In genomic region chr21:28927122-28927521, GRCh38 we compare ENCODE assay signal across 24 cellular contexts.
"Had no signal": no experiment of that assay in that cellular context is flagged by ENCODE, and none has a peak within 500 bp of the region (broad histone marks: within the 10 kb centered on the region; RNA-seq: fewer than 3 reads in every experiment).

No MANE protein-coding gene starts in this region.

- DNase-seq: natural killer cell; occipital lobe; ovary; posterior cingulate gyrus; psoas muscle; right cardiac atrium; right lobe of liver; sigmoid colon; spleen; stimulated activated CD4-positive, alpha-beta T cell treated with anti-CD3 and anti-CD28 coated beads, Interleukin-12 subunit alpha, Interleukin-12 subunit beta, amount 100 ng/mL, for 4 hours; stimulated activated CD4-positive, alpha-beta T cell treated with anti-CD3 and anti-CD28 coated beads, Interleukin-2, amount 100 ng/mL, for 24 hours; stimulated activated CD4-positive, alpha-beta T cell treated with anti-CD3 and anti-CD28 coated beads, Interleukin-2, amount 100 ng/mL, for 48 hours; stimulated activated CD4-positive, alpha-beta T cell treated with anti-CD3 and anti-CD28 coated beads, Interleukin-4, amount 100 ng/mL, for 24 hours; stimulated activated naive B cell treated with anti-CD40 and anti-IgM and Interleukin-4, amounts not matched to agents 10 μg/mL and 1 μg/mL and 100 μg/mL, for 72 hours; stimulated activated naive CD4-positive, alpha-beta T cell treated with Interleukin-2 at 50 U/mL for 16 hours; stomach; thyroid gland; trophoblast cell; upper lobe of left lung had no signal

- H3K4me1 Mint-ChIP-seq: natural killer cell; nephron; stimulated activated effector memory CD8-positive, alpha-beta T cell treated with anti-CD3 and anti-CD28 coated beads, Interleukin-12 subunit alpha, Interleukin-12 subunit beta, amount 100 ng/mL, for 72 hours; stimulated activated naive B cell treated with anti-CD40 and anti-IgM and Interleukin-4, amounts not matched to agents 10 μg/mL and 1 μg/mL and 100 μg/mL, for 72 hours had no signal

- ATAC-seq: natural killer cell; psoas muscle; right cardiac atrium; right lobe of liver; stimulated activated effector memory CD8-positive, alpha-beta T cell treated with anti-CD3 and anti-CD28 coated beads, Interleukin-12 subunit alpha, Interleukin-12 subunit beta, amount 100 ng/mL, for 72 hours; stimulated activated naive B cell treated with anti-CD40 and anti-IgM and Interleukin-4, amounts not matched to agents 10 μg/mL and 1 μg/mL and 100 μg/mL, for 72 hours had no signal

- H3K9me3 Mint-ChIP-seq: natural killer cell; nephron; neural progenitor cell; stimulated activated effector memory CD8-positive, alpha-beta T cell treated with anti-CD3 and anti-CD28 coated beads, Interleukin-12 subunit alpha, Interleukin-12 subunit beta, amount 100 ng/mL, for 72 hours; stimulated activated naive B cell treated with anti-CD40 and anti-IgM and Interleukin-4, amounts not matched to agents 10 μg/mL and 1 μg/mL and 100 μg/mL, for 72 hours; stimulated activated naive CD8-positive, alpha-beta T cell treated with anti-CD3 and anti-CD28 coated beads, Interleukin-15, Interleukin-2, amounts not matched to agents 100 ng/mL and 50 ng/mL, for 24 hours had no signal

- H3K27ac Mint-ChIP-seq: natural killer cell; nephron; neural progenitor cell; progenitor cell of endocrine pancreas; stimulated activated effector memory CD8-positive, alpha-beta T cell treated with anti-CD3 and anti-CD28 coated beads, Interleukin-12 subunit alpha, Interleukin-12 subunit beta, amount 100 ng/mL, for 72 hours; stimulated activated naive B cell treated with anti-CD40 and anti-IgM and Interleukin-4, amounts not matched to agents 10 μg/mL and 1 μg/mL and 100 μg/mL, for 72 hours; stimulated activated naive CD8-positive, alpha-beta T cell treated with anti-CD3 and anti-CD28 coated beads, Interleukin-15, Interleukin-2, amounts not matched to agents 100 ng/mL and 50 ng/mL, for 24 hours had no signal

- H3K27me3 Mint-ChIP-seq: progenitor cell of endocrine pancreas; stimulated activated naive B cell treated with anti-CD40 and anti-IgM and Interleukin-4, amounts not matched to agents 10 μg/mL and 1 μg/mL and 100 μg/mL, for 72 hours; stimulated activated naive CD8-positive, alpha-beta T cell treated with anti-CD3 and anti-CD28 coated beads, Interleukin-15, Interleukin-2, amounts not matched to agents 100 ng/mL and 50 ng/mL, for 24 hours had no signal

- H3K4me3 Mint-ChIP-seq: natural killer cell; nephron; neural progenitor cell; stimulated activated effector memory CD8-positive, alpha-beta T cell treated with anti-CD3 and anti-CD28 coated beads, Interleukin-12 subunit alpha, Interleukin-12 subunit beta, amount 100 ng/mL, for 72 hours; stimulated activated naive B cell treated with anti-CD40 and anti-IgM and Interleukin-4, amounts not matched to agents 10 μg/mL and 1 μg/mL and 100 μg/mL, for 72 hours; stimulated activated naive CD8-positive, alpha-beta T cell treated with anti-CD3 and anti-CD28 coated beads, Interleukin-15, Interleukin-2, amounts not matched to agents 100 ng/mL and 50 ng/mL, for 24 hours had no signal
